ENCODE assay signal across 13 cellular contexts in genomic region chr21:45403133-45403824, GRCh38. TPM values are rescaled to one million over a fixed set of nuclear protein-coding genes. Genes with fewer than 3 reads are reported as not detected.
A peak's percentile ranks its signal among the peaks of the same experiment; 100 is the strongest.
DNase-seq lines count a peak whose midpoint lies in the region; ATAC-seq, FAIRE-seq and TF ChIP-seq lines count a peak whose summit lies in the region.
"Had no signal": no experiment of that assay in that cellular context is flagged by ENCODE, and none has a peak within 500 bp of the region (broad histone marks: within the 10 kb centered on the region; RNA-seq: fewer than 3 reads in every experiment).

No MANE protein-coding gene starts in this region.

- POLR2A ChIA-PET in K562 (lab: Yijun Ruan, JAX), result no interaction called here

- H2AFZ ChIP-seq in K562 (ENCODE audit: low read depth, low read length), result no peak overlapping the region
- no peak overlapping the region for H2AFZ ChIP-seq in mesenchymal stem cell (ENCODE audit: low read depth, low read length)

- H3K4me1 ChIP-seq in K562 (replicated peaks in 1 of 2; ENCODE audit: control insufficient read depth in 2 of 2, insufficient read depth in 2 of 2, low read length in 2 of 2) (peaks cover 6 to 49% of the 10 kb centered on the region in 2 experiments; a peak in 4 of 5 replicates), mesenchymal stem cell (ENCODE audit: control insufficient read depth, insufficient read depth, low read depth, low read length) (peaks cover 32% of the 10 kb centered on the region), aorta (ENCODE audit: control insufficient read depth in 1 of 2, insufficient read depth in 2 of 2, low read length in 2 of 2) (no peaks in the 10 kb centered on the region)

- peaks cover 16% of the 10 kb centered on the region; the same call in 1 of the 3 replicates for H3K79me2 ChIP-seq in K562 (ENCODE audit: control insufficient read depth, insufficient read depth, low read length)

- H3K9ac ChIP-seq in K562 (ENCODE audit: insufficient read depth in 1 of 2, low read depth in 2 of 2, low read length in 2 of 2) (no peak overlapping the region), mesenchymal stem cell (ENCODE audit: low read length) (no peak overlapping the region)

- no peak overlapping the region for H3K4ac ChIP-seq in mesenchymal stem cell (ENCODE audit: low read depth in 1 of 2, low read length in 2 of 2)

- H3K4me3 ChIP-seq in K562, result no peak overlapping the region
- H3K4me3 ChIP-seq in mesenchymal stem cell (ENCODE audit: insufficient read depth in 1 of 2, low read depth in 1 of 2, low read length in 2 of 2), result no peak overlapping the region
- no peak overlapping the region for H3K4me3 ChIP-seq in aorta (ENCODE audit: low read length in 2 of 2)

- peak overlapping the region in 1 of 2 experiments; percentile 87 for H3K14ac ChIP-seq in mesenchymal stem cell (ENCODE audit: low read length in 2 of 2)

- no peak for TF ChIP-seq CTCF in K562 (IDR thresholded peaks at IDR 0.05 in 2 of 3, conservative IDR thresholded peaks at IDR 0.05 in 1 of 3; ENCODE audit: insufficient read depth in 2 of 3, low read depth in 1 of 3, low read length in 3 of 3)

- intact Hi-C loops in Right ventricle myocardium inferior (cut with DNase I) (no loop called here), cardiac septum (cut with DNase I) (no loop called here), K562 (cut with micrococcal nuclease) (no loop called here), aorta (cut with DNase I) (loop anchor here in 1 of 2 donors (10.0 kb wide), 1 partner anchor 108 kb away; no protein-coding TSS in a partner anchor)

- H2BK5ac ChIP-seq in mesenchymal stem cell (ENCODE audit: low read depth, low read length, poor library complexity, severe bottlenecking), result no peak overlapping the region

- BruUV-seq in K562 (replicated peaks; lab: Mats Ljungman, UMichigan), result no TSS peak

- no peak overlapping the region for H2BK120ac ChIP-seq in mesenchymal stem cell (ENCODE audit: low read depth, low read length)

- H3K27ac ChIP-seq in K562 (ENCODE audit: extremely low read depth, low read depth, low read length) (no peak overlapping the region), mesenchymal stem cell (ENCODE audit: low read length, poor library complexity, severe bottlenecking) (no peak overlapping the region), aorta (ENCODE audit: low read depth in 1 of 2, low read length in 2 of 2) (no peak overlapping the region)

- in situ Hi-C loops in K562 (cut with MboI) (no loop called here), G401 (cut with HindIII; ENCODE audit: low sequenced_read_pairs) (no loop called here)

- H2BK15ac ChIP-seq in mesenchymal stem cell (ENCODE audit: low read depth, poor library complexity, severe bottlenecking), result no peak overlapping the region

- DNase-seq in Right ventricle myocardium inferior (ENCODE audit: missing footprints) (peak; percentile 13), cardiac septum (ENCODE audit: low spot score) (no peak), K562 (ENCODE audit: extremely low read depth in 1 of 4, low spot score in 3 of 4) (no peak), mesenchymal stem cell (no peak), aorta (peak; percentile 24 to 61), G401 (ENCODE audit: low spot score) (no peak)
- DNase-seq: effector memory CD4-positive, alpha-beta T cell; hippocampal formation; NCI-H187 treated with DMSO at 0.1 percent for 48 hours had no signal

- H4K20me1 ChIP-seq in K562 (replicated peaks; ENCODE audit: control insufficient read depth, insufficient read depth, low read length), result 0 out of 2 replicates have a peak, but pooled peaks cover 5% of the 10 kb centered on the region

- TF ChIP-seq EP300 in K562 (IDR thresholded peaks at IDR 0.05; ENCODE audit: low read length), result no peak

- no peak overlapping the region for H3K18ac ChIP-seq in mesenchymal stem cell (ENCODE audit: low read depth in 1 of 2, low read length in 2 of 2)

- H3K27me3 ChIP-seq in K562 (ENCODE audit: control insufficient read depth in 2 of 2, insufficient read depth in 2 of 2, low read length in 2 of 2), result peaks cover 2 to 6% of the 10 kb centered on the region in 2 experiments; a peak in 4 of 5 replicates
- H3K27me3 ChIP-seq in mesenchymal stem cell (ENCODE audit: control insufficient read depth in 1 of 2, insufficient read depth in 1 of 2, low read length in 2 of 2), result no peaks in the 10 kb centered on the region
- H3K27me3 ChIP-seq in aorta (ENCODE audit: control insufficient read depth in 1 of 2, insufficient read depth in 2 of 2, low read length in 1 of 2), result no peaks in the 10 kb centered on the region
- H3K27me3 ChIP-seq: adrenal gland had no signal

- ATAC-seq in Right ventricle myocardium inferior (no peak), K562 (no peak), aorta (ENCODE audit: low FRiP score) (no peak), GM21576 (IDR thresholded peaks at IDR 0.05; ENCODE audit: unreplicated experiment) (no peak), GM18505 (IDR thresholded peaks at IDR 0.05; ENCODE audit: unreplicated experiment) (no peak)

- peak overlapping the region in 1 of 2 experiments; percentile 59 for H2BK12ac ChIP-seq in mesenchymal stem cell (ENCODE audit: low read length in 2 of 2)

- peak overlapping the region in 1 of 2 experiments; percentile 61 for H3K23ac ChIP-seq in mesenchymal stem cell (ENCODE audit: low read length in 2 of 2)

- H3K9me1 ChIP-seq in K562 (ENCODE audit: control insufficient read depth, insufficient read depth, low read length), result no peaks in the 10 kb centered on the region

- H4K91ac ChIP-seq in mesenchymal stem cell (ENCODE audit: low read length), result peak overlapping the region; percentile 8

- H3K36me3 ChIP-seq in K562 (ENCODE audit: control insufficient read depth, insufficient read depth, low read length) (no peaks in the 10 kb centered on the region), mesenchymal stem cell (ENCODE audit: control insufficient read depth in 1 of 2, insufficient read depth in 2 of 2, low read depth in 1 of 2, low read length in 2 of 2) (peaks cover 3 to 8% of the 10 kb centered on the region in 2 experiments), aorta (ENCODE audit: control insufficient read depth in 1 of 2, insufficient read depth in 2 of 2, low read length in 1 of 2) (no peaks in the 10 kb centered on the region)
- H3K36me3 ChIP-seq: adrenal gland had no signal

- TF ChIP-seq POLR2A in K562 (conservative IDR thresholded peaks at IDR 0.05) (no peak), GM18505 (IDR thresholded peaks at IDR 0.05; ENCODE audit: borderline replicate concordance, extremely low read depth, insufficient read depth, insufficient read length) (no peak)

- WGBS in K562 (ENCODE audit: insufficient coverage, low coverage, missing lambda C conversion rate), result 17% methylated on average over 6 of the region's 7 CpGs
- WGBS in mesenchymal stem cell, result 93% methylated on average over 7 of the region's 7 CpGs
- WGBS in aorta, 2 donors, result 87 to 89% methylated on average over 7 of the region's 7 CpGs

- H2AK5ac ChIP-seq in mesenchymal stem cell (ENCODE audit: low read length, severe bottlenecking), result peak overlapping the region; percentile 34

- H3K9me3 ChIP-seq in K562 (replicated peaks; ENCODE audit: control insufficient read depth, insufficient read depth, low read depth, low read length) (peaks cover 14% of the 10 kb centered on the region; the same call in 1 of the 2 replicates), mesenchymal stem cell (ENCODE audit: control insufficient read depth, low read length) (peaks cover 16% of the 10 kb centered on the region), aorta (ENCODE audit: control insufficient read depth, low read length) (no peaks in the 10 kb centered on the region)
- H3K9me3 ChIP-seq: adrenal gland had no signal

- peak; percentile 62 for FAIRE-seq in K562 (lab: Jason Lieb, UNC)
- FAIRE-seq: G401.6 had no signal

- H3K79me1 ChIP-seq in mesenchymal stem cell (replicated peaks; ENCODE audit: low read length, poor library complexity, severe bottlenecking), result peaks cover 3% of the 10 kb centered on the region

- no peak overlapping the region for H4K8ac ChIP-seq in mesenchymal stem cell (ENCODE audit: low read length)

- CTCF ChIA-PET in K562 (lab: Yijun Ruan, JAX; ENCODE audit: low intra/inter-chr PET ratio), result no interaction called here

- H3K4me2 ChIP-seq in K562 (ENCODE audit: insufficient read depth, low read length), result no peak overlapping the region
- H3K4me2 ChIP-seq in mesenchymal stem cell (ENCODE audit: low read length, poor library complexity, severe bottlenecking), result no peak overlapping the region

- no peak for TF ChIP-seq RAD21 in K562 (CRISPR knock-in tag; conservative IDR thresholded peaks at IDR 0.05 in 1 of 2, IDR thresholded peaks at IDR 0.05 in 1 of 2)

TF ChIP-seq in K562, 482 proteins besides CTCF, POLR2A, EP300 and RAD21:
- TF ChIP-seq POLR2H (tag; IDR thresholded peaks at IDR 0.05; ENCODE audit: low read depth) (no peak), ZNF124 (CRISPR knock-in tag; IDR thresholded peaks at IDR 0.05) (no peak), ZNF445 (CRISPR knock-in tag; IDR thresholded peaks at IDR 0.05; ENCODE audit: low read depth) (no peak), MTF1 (CRISPR knock-in tag; IDR thresholded peaks at IDR 0.05; ENCODE audit: borderline replicate concordance) (no peak)
TF ChIP-seq in K562: peak in this region for 0.

RNA-seq across cellular contexts. Expression of gene COL18A1, which starts 1.7 kb away (rescaled TPM):
- total RNA-seq in Right ventricle myocardium inferior (51.6 TPM), cardiac septum (77.0 TPM), K562 (2014; rRNA removed) (12.0 and 16.1 TPM in 2 replicates), K562 (2014; rRNA removed; fragmentation: Illumina TruSeq; extraction: Trizol) (0.54 and 1.1 TPM in 2 replicates), K562 (2015; rRNA removed; fragmentation: Illumina TruSeq; extraction: Trizol) (1.6 and 2.3 TPM in 2 replicates), K562 (2021) (16.1 and 16.4 TPM in 2 replicates), aorta (100 to 1,000 TPM; 289 to 301 TPM)
- total RNA-seq in K562 (2011; cell fraction: chromatin; rRNA removed; ENCODE audit: low replicate concordance), result 18.2 and 47.1 TPM in 2 replicates
- 42.8 and 53.0 TPM in 2 replicates for total RNA-seq in K562 (2011; cell fraction: nucleolus; rRNA removed)
- 26.1 and 28.1 TPM in 2 replicates for total RNA-seq in K562 (2011; cell fraction: nucleoplasm; rRNA removed)
- polyA plus RNA-seq in K562 (2011; rRNA removed) (4.9 and 16.8 TPM in 2 replicates), K562 (2014; fragmentation: Illumina TruSeq; extraction: Trizol) (2.0 and 5.5 TPM in 2 replicates), K562 (2014; fragmentation: Nextera tagmentation; extraction: Ambion mirVana) (under 1 TPM; 0.14 to 0.25 TPM), K562 (2014; rRNA removed) (7.8 and 11.8 TPM in 2 replicates), aorta (100 to 1,000 TPM in 1 of 2 donors, 10 to 100 TPM in 1; 97.3 to 963 TPM)
- 23.2 and 39.2 TPM in 2 replicates for polyA plus RNA-seq in K562 (2011; cell fraction: cytosol; rRNA removed)
- 67.4 and 83.8 TPM in 2 replicates for polyA plus RNA-seq in K562 (2011; cell fraction: nucleus; rRNA removed)
- 6.2 and 11.5 TPM in 2 replicates for polyA plus RNA-seq in K562 (2012)
- polyA minus RNA-seq in K562 (2011; rRNA and poly(A)+ RNA removed), result 2.9 and 3.3 TPM in 2 replicates
- 11.5 and 49.2 TPM in 2 replicates for polyA minus RNA-seq in K562 (2011; cell fraction: cytosol; rRNA and poly(A)+ RNA removed)
- 11.6 and 22.0 TPM in 2 replicates for polyA minus RNA-seq in K562 (2011; cell fraction: nucleus; rRNA and poly(A)+ RNA removed)
- 330 TPM for polyA plus RNA-seq in mesenchymal stem cell (2013, experiment 1 of 2)
- polyA plus RNA-seq in mesenchymal stem cell (2013, experiment 2 of 2), result 322 TPM
- total RNA-seq in G401 (2014; rRNA removed; shearing (Covaris generic)), result 353 and 524 TPM in 2 replicates

Comparison
In these comparisons a context has a peak if more than half of its experiments do, and no peak if none do; other contexts are left out.
1. DNase-seq: peak in Right ventricle myocardium inferior (single experiment) and aorta (2 of 2); none in cardiac septum (single experiment), K562 (0 of 4), mesenchymal stem cell (single experiment) and G401 (single experiment).